In genomic region chr2:229884775-229885699, GRCh38 we compare ENCODE assay signal across 11 cellular contexts. TPM values are rescaled to one million over a fixed set of nuclear protein-coding genes. Genes with fewer than 3 reads are reported as not detected.
DNase-seq lines count a peak whose midpoint lies in the region; ATAC-seq, FAIRE-seq and TF ChIP-seq lines count a peak whose summit lies in the region.
"Had no signal": no experiment of that assay in that cellular context is flagged by ENCODE, and none has a peak within 500 bp of the region (broad histone marks: within the 10 kb centered on the region; RNA-seq: fewer than 3 reads in every experiment).

No MANE protein-coding gene starts in this region.

- H3K4me3 ChIP-seq in kidney (ENCODE audit: low read length in 2 of 2) (no peak overlapping the region), upper lobe of left lung (no peak overlapping the region)

- H3K36me3 Mint-ChIP-seq in central memory CD8-positive, alpha-beta T cell (ENCODE audit: insufficient read depth): peaks cover 5% of the 10 kb centered on the region
- H3K36me3 Mint-ChIP-seq: mesothelial cell of epicardium had no signal

- H3K27ac ChIP-seq in kidney (ENCODE audit: low read depth in 2 of 2, low read length in 2 of 2) (no peak overlapping the region), upper lobe of left lung (no peak overlapping the region)

- H3K9me3 Mint-ChIP-seq in central memory CD8-positive, alpha-beta T cell: no peaks in the 10 kb centered on the region
- H3K9me3 Mint-ChIP-seq: mesothelial cell of epicardium had no signal

- WGBS in upper lobe of left lung, 2 donors: 81% methylated on average over 5 of the region's 5 CpGs

- no peak overlapping the region for H3K4me3 Mint-ChIP-seq in central memory CD8-positive, alpha-beta T cell
- H3K4me3 Mint-ChIP-seq: mesothelial cell of epicardium had no signal

- peak overlapping the region; percentile 23 for H3K27ac Mint-ChIP-seq in central memory CD8-positive, alpha-beta T cell (ENCODE audit: low read depth)
- H3K27ac Mint-ChIP-seq: mesothelial cell of epicardium had no signal

- H3K27me3 ChIP-seq in upper lobe of left lung: no peaks in the 10 kb centered on the region

- H3K9ac ChIP-seq in kidney (ENCODE audit: low read length in 2 of 2): no peak overlapping the region

- H3K27me3 Mint-ChIP-seq in central memory CD8-positive, alpha-beta T cell: no peaks in the 10 kb centered on the region

- no peak for TF ChIP-seq POLR2A in upper lobe of left lung (IDR thresholded peaks at IDR 0.05)

- DNase-seq in central memory CD8-positive, alpha-beta T cell (ENCODE audit: low spot score in 2 of 2): no peak
- DNase-seq in kidney (no peak), SKM-1 treated with dmso at 0.1 percent for 144 hours (lab: John Stamatoyannopoulos, UW; ENCODE audit: unreplicated experiment) (no peak), upper lobe of left lung (no peak)
- no peak for DNase-seq in activated CD4-positive, alpha-beta T cell treated with anti-CD3 and anti-CD28 coated beads for 48 hours
- DNase-seq: activated CD4-positive, alpha-beta T cell treated with anti-CD3 and anti-CD28 coated beads, Interleukin-2, amount 50 U/mL, for 1 hour; NCI-H1092 treated with DMSO at 0.1 percent for 48 hours had no signal

- TF ChIP-seq EP300 in upper lobe of left lung (IDR thresholded peaks at IDR 0.05): no peak

- intact Hi-C loops in kidney (cut with DNase I): no loop called here

- no peaks in the 10 kb centered on the region for H3K9me3 ChIP-seq in kidney (ENCODE audit: control insufficient read depth in 1 of 2, low read length in 2 of 2)
- no peaks in the 10 kb centered on the region for H3K9me3 ChIP-seq in upper lobe of left lung

- H3K4me1 Mint-ChIP-seq in central memory CD8-positive, alpha-beta T cell: peaks cover 60% of the 10 kb centered on the region

- TF ChIP-seq CTCF in kidney (IDR thresholded peaks at IDR 0.05; ENCODE audit: borderline replicate concordance, extremely low read depth, insufficient read depth): no peak
- TF ChIP-seq CTCF in upper lobe of left lung (IDR thresholded peaks at IDR 0.05): no peak

- H3K36me3 ChIP-seq in kidney (ENCODE audit: control insufficient read depth in 1 of 2, insufficient read depth in 2 of 2, low read length in 2 of 2) (peaks cover 0 to 3% of the 10 kb centered on the region in 2 donors), upper lobe of left lung (peaks cover 0 to 4% (median 0%) of the 10 kb centered on the region in 4 donors)

- H3K4me1 ChIP-seq in kidney (ENCODE audit: control insufficient read depth in 1 of 2, insufficient read depth in 1 of 2, low read depth in 1 of 2, low read length in 2 of 2) (peaks cover 0 to 10% of the 10 kb centered on the region in 2 donors), upper lobe of left lung (peaks cover 0 to 23% (median 12%) of the 10 kb centered on the region in 4 donors)

- FAIRE-seq in kidney (lab: Jason Lieb, UNC): no peak

- peak; percentile 74 for ATAC-seq in GM18508 (IDR thresholded peaks at IDR 0.05; ENCODE audit: insufficient read depth, unreplicated experiment)
- ATAC-seq in GM19455 (IDR thresholded peaks at IDR 0.05; ENCODE audit: unreplicated experiment): peak; percentile 83
- peak; percentile 88 for ATAC-seq in HG02870 (IDR thresholded peaks at IDR 0.05; ENCODE audit: unreplicated experiment)
- ATAC-seq in central memory CD8-positive, alpha-beta T cell (replicated peaks; ENCODE audit: extremely low read depth, poor library complexity, severe bottlenecking): no peak
- no peak for ATAC-seq in upper lobe of left lung (ENCODE audit: low FRiP score in 2 of 2)

RNA-seq across cellular contexts. Expression of gene TRIP12, which starts 36.8 kb away (rescaled TPM):
- total RNA-seq in kidney: 225 TPM
- polyA plus RNA-seq in kidney (ENCODE audit: insufficient read depth, low read depth, low replicate concordance): 29.3 TPM
- 100 to 1,000 TPM; 164 to 202 (median 180) TPM for total RNA-seq in upper lobe of left lung

RNA-seq across cellular contexts. Expression of gene FBXO36, which starts 37.3 kb away (rescaled TPM):
- total RNA-seq in kidney: 5.4 TPM
- 3.8 TPM for polyA plus RNA-seq in kidney (ENCODE audit: insufficient read depth, low read depth, low replicate concordance)
- total RNA-seq in upper lobe of left lung: 10 to 100 TPM in 1 of 6 donors, 1 to 10 TPM in 5; 2.4 to 13.8 (median 4.5) TPM

Comparison
In these comparisons a context has a peak if more than half of its experiments do, and no peak if none do; other contexts are left out.
1. ATAC-seq: peak in GM18508 (single experiment), GM19455 (single experiment) and HG02870 (single experiment); none in central memory CD8-positive, alpha-beta T cell (single experiment) and upper lobe of left lung (0 of 2).